Comparison of ENCODE assay signal across 17 cellular contexts in genomic region chr9:121729769-121730168, GRCh38.
DNase-seq lines count a peak whose midpoint lies in the region; TF ChIP-seq lines count a peak whose summit lies in the region.
"Had no signal": no experiment of that assay in that cellular context is flagged by ENCODE, and none has a peak within 500 bp of the region (broad histone marks: within the 10 kb centered on the region; RNA-seq: fewer than 3 reads in every experiment).

No MANE protein-coding gene starts in this region.

- H3K27ac ChIP-seq in BLaER1, result no peak overlapping the region
- H3K27ac ChIP-seq: 22Rv1, GM23248 had no signal

- peak overlapping the region; percentile 49; the same call in 1 of the 2 replicates for H3K4me2 ChIP-seq in BLaER1

- H3K36me3 ChIP-seq in BLaER1, result 0 out of 2 replicates have a peak, but pooled peaks cover 4% of the 10 kb centered on the region
- H3K36me3 ChIP-seq in BE2C, result no peaks in the 10 kb centered on the region

- H3K36me3 Mint-ChIP-seq in brain, result no peaks in the 10 kb centered on the region
- H3K36me3 Mint-ChIP-seq: CD4-positive, alpha-beta memory T cell had no signal

- TF ChIP-seq CTCF in brain (conservative IDR thresholded peaks at IDR 0.05), result no peak
- no peak for TF ChIP-seq CTCF in BE2C (IDR thresholded peaks at IDR 0.05; ENCODE audit: low read depth, low read length)

- H3K9me3 Mint-ChIP-seq in brain, result no peaks in the 10 kb centered on the region
- H3K9me3 Mint-ChIP-seq: CD4-positive, alpha-beta memory T cell; H9; HFFc6 had no signal

- H3K27ac Mint-ChIP-seq in brain, result peak overlapping the region in 4 of 5 experiments; percentile 31 to 64 (median 34)
- H3K27ac Mint-ChIP-seq: B cell; CD4-positive, alpha-beta memory T cell; H9; HFFc6 had no signal

- no peaks in the 10 kb centered on the region for H3K27me3 Mint-ChIP-seq in brain

- no peak overlapping the region for H3K4me3 ChIP-seq in BLaER1
- no peak overlapping the region for H3K4me3 ChIP-seq in BE2C (ENCODE audit: low read depth, low read length)
- H3K4me3 ChIP-seq: GM23248 had no signal

- peaks cover 98% of the 10 kb centered on the region for H4K20me1 ChIP-seq in BLaER1

- H3K4me1 ChIP-seq in BLaER1 (peaks cover 75% of the 10 kb centered on the region), BE2C (peaks cover 13% of the 10 kb centered on the region)

- peak; percentile 36 for DNase-seq in kidney glomerular epithelial cell (lab: John Stamatoyannopoulos, UW)
- DNase-seq in stimulated activated CD4-positive, alpha-beta T cell treated with anti-CD3 and anti-CD28 coated beads, Interleukin-4, amount 100 ng/mL, for 1 hour, result no peak
- DNase-seq in GOT3 (lab: John Stamatoyannopoulos, UW), result no peak
- DNase-seq in BE2C, result no peak
- DNase-seq: C1 segment of cervical spinal cord; Calu3; CD4-positive, alpha-beta memory T cell; COR-L47; DMS153; DND-41; GM23248; H9; HFFc6 had no signal

- H3K4me1 Mint-ChIP-seq in brain, result peaks cover 89% of the 10 kb centered on the region

- no peaks in the 10 kb centered on the region for H3K27me3 ChIP-seq in BLaER1
- H3K27me3 ChIP-seq in BE2C, result no peaks in the 10 kb centered on the region

- H3K9me3 ChIP-seq in BLaER1, result no peaks in the 10 kb centered on the region
- H3K9me3 ChIP-seq in BE2C, result no peaks in the 10 kb centered on the region

- no peak overlapping the region for H3K4me3 Mint-ChIP-seq in brain
- H3K4me3 Mint-ChIP-seq: B cell; CD4-positive, alpha-beta memory T cell; H9; HFFc6 had no signal

- no peak overlapping the region for H3K9ac ChIP-seq in BLaER1
- H3K9ac ChIP-seq: GM23248 had no signal
